ENCODE assay signal across 8 cellular contexts in genomic region chr1:26827205-26827604, GRCh38.
DNase-seq lines count a peak whose midpoint lies in the region; ATAC-seq lines count a peak whose summit lies in the region.

No MANE protein-coding gene starts in this region.

- no peaks in the 10 kb centered on the region for H3K9me3 ChIP-seq in iPS-18c (ENCODE audit: control insufficient read depth, insufficient read depth, low read length)

- no peaks in the 10 kb centered on the region for H3K27me3 Mint-ChIP-seq in activated naive CD8-positive, alpha-beta T cell
- peaks cover 5% of the 10 kb centered on the region in 2 donors for H3K27me3 Mint-ChIP-seq in stimulated activated naive B cell treated with anti-CD40 and anti-IgM and Interleukin-4, amounts not matched to agents 10 μg/mL and 1 μg/mL and 100 μg/mL, for 72 hours

- H3K4me1 Mint-ChIP-seq in activated naive CD8-positive, alpha-beta T cell (ENCODE audit: low read depth) = peaks cover 62% of the 10 kb centered on the region
- peaks cover 38 to 58% of the 10 kb centered on the region in 2 donors for H3K4me1 Mint-ChIP-seq in stimulated activated naive B cell treated with anti-CD40 and anti-IgM and Interleukin-4, amounts not matched to agents 10 μg/mL and 1 μg/mL and 100 μg/mL, for 72 hours

- H3K4me3 Mint-ChIP-seq in activated naive CD8-positive, alpha-beta T cell = peak overlapping the region; percentile 95
- H3K4me3 Mint-ChIP-seq in stimulated activated naive B cell treated with anti-CD40 and anti-IgM and Interleukin-4, amounts not matched to agents 10 μg/mL and 1 μg/mL and 100 μg/mL, for 72 hours = peak overlapping the region; percentile 93 to 95

- peak; percentile 13 for ATAC-seq in HG03439 (IDR thresholded peaks at IDR 0.05; ENCODE audit: unreplicated experiment)
- no peak for ATAC-seq in stimulated activated naive B cell treated with anti-CD40 and anti-IgM and Interleukin-4, amounts not matched to agents 10 μg/mL and 1 μg/mL and 100 μg/mL, for 72 hours (replicated peaks)
- ATAC-seq in activated CD4-positive, CD25-positive, alpha-beta regulatory T cell treated with anti-CD3 and anti-CD28 coated beads, Interleukin-2, amount 50 U/mL, for 24 hours = no peak

- H3K27ac Mint-ChIP-seq in activated naive CD8-positive, alpha-beta T cell = peak overlapping the region; percentile 98
- H3K27ac Mint-ChIP-seq in stimulated activated naive B cell treated with anti-CD40 and anti-IgM and Interleukin-4, amounts not matched to agents 10 μg/mL and 1 μg/mL and 100 μg/mL, for 72 hours = peak overlapping the region; percentile 93

- no peak for DNase-seq in stimulated activated naive B cell treated with anti-CD40 and anti-IgM and Interleukin-4, amounts not matched to agents 10 μg/mL and 1 μg/mL and 100 μg/mL, for 72 hours
- DNase-seq in AG08396 (ENCODE audit: low spot score) (no peak), NCI-H1930 (lab: John Stamatoyannopoulos, UW) (no peak), DMS114 treated with DMSO at 0.1 percent for 48 hours (lab: John Stamatoyannopoulos, UW; ENCODE audit: unreplicated experiment) (no peak)

- peak overlapping the region; percentile 67 for H3K4me3 ChIP-seq in iPS-18c (ENCODE audit: insufficient read depth, low read depth, low read length)

- no peaks in the 10 kb centered on the region for H3K36me3 Mint-ChIP-seq in activated naive CD8-positive, alpha-beta T cell
- peaks cover 31 to 40% of the 10 kb centered on the region in 2 donors for H3K36me3 Mint-ChIP-seq in stimulated activated naive B cell treated with anti-CD40 and anti-IgM and Interleukin-4, amounts not matched to agents 10 μg/mL and 1 μg/mL and 100 μg/mL, for 72 hours

- H3K9me3 Mint-ChIP-seq in activated naive CD8-positive, alpha-beta T cell (ENCODE audit: low read depth) = no peaks in the 10 kb centered on the region
- no peaks in the 10 kb centered on the region for H3K9me3 Mint-ChIP-seq in stimulated activated naive B cell treated with anti-CD40 and anti-IgM and Interleukin-4, amounts not matched to agents 10 μg/mL and 1 μg/mL and 100 μg/mL, for 72 hours
